ENCODE assay signal across 8 cellular contexts in genomic region chr20:62236997-62237771, GRCh38. TPM values are rescaled to one million over a fixed set of nuclear protein-coding genes. Genes with fewer than 3 reads are reported as not detected.
DNase-seq lines count a peak whose midpoint lies in the region; ATAC-seq and TF ChIP-seq lines count a peak whose summit lies in the region.
"Had no signal": no experiment of that assay in that cellular context is flagged by ENCODE, and none has a peak within 500 bp of the region (broad histone marks: within the 10 kb centered on the region; RNA-seq: fewer than 3 reads in every experiment).

No MANE protein-coding gene starts in this region.

- no peaks in the 10 kb centered on the region for H3K27me3 ChIP-seq in DND-41 (ENCODE audit: insufficient read depth, low read length, poor library complexity)
- no peaks in the 10 kb centered on the region for H3K27me3 ChIP-seq in PC-3 (ENCODE audit: low read length)
- H3K27me3 ChIP-seq in esophagus muscularis mucosa: peaks cover 0 to 36% (median 3%) of the 10 kb centered on the region in 4 donors
- peaks cover 0 to 17% of the 10 kb centered on the region in 2 donors for H3K27me3 ChIP-seq in tibial nerve
- H3K27me3 ChIP-seq: MG63 had no signal

- peaks cover 8% of the 10 kb centered on the region for H3K36me3 Mint-ChIP-seq in progenitor cell of endocrine pancreas (ENCODE audit: insufficient read depth)

- H3K27ac ChIP-seq in DND-41 (ENCODE audit: low read length) (no peak overlapping the region), PC-3 (ENCODE audit: low read length) (no peak overlapping the region), esophagus muscularis mucosa (replicated peaks in 1 of 4) (no peak overlapping the region), tibial nerve (peak overlapping the region in 1 of 4 donors; percentile 91)

- H3K4me1 ChIP-seq in DND-41 (ENCODE audit: insufficient read depth, low read length): peaks cover 31% of the 10 kb centered on the region
- peaks cover 35% of the 10 kb centered on the region for H3K4me1 ChIP-seq in PC-3 (ENCODE audit: insufficient read depth, low read length)
- H3K4me1 ChIP-seq in esophagus muscularis mucosa: peaks cover 28 to 33% (median 31%) of the 10 kb centered on the region in 4 donors
- peaks cover 0 to 30% (median 12%) of the 10 kb centered on the region in 4 donors for H3K4me1 ChIP-seq in tibial nerve

- no peaks in the 10 kb centered on the region for H3K9me2 ChIP-seq in PC-3 (replicated peaks; ENCODE audit: low read length)

- POLR2A ChIA-PET in PC-3 (lab: Charles Lee; ENCODE audit: unreplicated experiment): no interaction called here

- intact Hi-C loops in PC-3 (cut with micrococcal nuclease) (no loop called here), esophagus muscularis mucosa (cut with DNase I) (no loop called here)

- peaks cover 13% of the 10 kb centered on the region for H3K4me1 Mint-ChIP-seq in progenitor cell of endocrine pancreas (ENCODE audit: low read depth)

- H3K9me3 Mint-ChIP-seq in progenitor cell of endocrine pancreas (ENCODE audit: low read depth): no peaks in the 10 kb centered on the region

- BruUV-seq in PC-3 (replicated peaks; lab: Mats Ljungman, UMichigan): no TSS peak

- no peak for TF ChIP-seq EP300 in esophagus muscularis mucosa (IDR thresholded peaks at IDR 0.05)
- no peak for TF ChIP-seq EP300 in tibial nerve (IDR thresholded peaks at IDR 0.05)

- H3K9ac ChIP-seq in DND-41 (ENCODE audit: low read depth, low read length): peak overlapping the region; percentile 38
- no peak overlapping the region for H3K9ac ChIP-seq in PC-3 (ENCODE audit: low read length)

- H3K79me2 ChIP-seq in DND-41 (ENCODE audit: insufficient read depth, low read length) (peaks cover 35% of the 10 kb centered on the region), PC-3 (ENCODE audit: low read length) (peaks cover 36% of the 10 kb centered on the region)

- no peaks in the 10 kb centered on the region for H3K9me3 ChIP-seq in DND-41 (ENCODE audit: insufficient read depth, low read length, severe bottlenecking)
- H3K9me3 ChIP-seq in PC-3 (ENCODE audit: low read length): no peaks in the 10 kb centered on the region
- H3K9me3 ChIP-seq in esophagus muscularis mucosa: no peaks in the 10 kb centered on the region
- H3K9me3 ChIP-seq in tibial nerve: no peaks in the 10 kb centered on the region
- H3K9me3 ChIP-seq: MG63 had no signal

- H2AFZ ChIP-seq in DND-41 (ENCODE audit: low read depth, low read length) (peak overlapping the region; percentile 82; the same call in 1 of the 2 replicates), PC-3 (ENCODE audit: low read length) (no peak overlapping the region)

- peak overlapping the region; percentile 67 for H3K4me3 Mint-ChIP-seq in progenitor cell of endocrine pancreas (ENCODE audit: low read depth)

- H3K36me3 ChIP-seq in DND-41 (ENCODE audit: insufficient read depth, low read length) (0 out of 2 replicates have a peak, but pooled peaks cover 14% of the 10 kb centered on the region), PC-3 (ENCODE audit: low read depth, low read length) (0 out of 2 replicates have a peak, but pooled peaks cover 2% of the 10 kb centered on the region), esophagus muscularis mucosa (peaks cover 0 to 8% (median 3%) of the 10 kb centered on the region in 4 donors), tibial nerve (peaks cover 0 to 9% (median 0%) of the 10 kb centered on the region in 3 donors)

- ATAC-seq in DND-41 (ENCODE audit: insufficient read depth, low read depth): no peak
- ATAC-seq in PC-3: no peak
- no peak for ATAC-seq in HG02981 (IDR thresholded peaks at IDR 0.05; ENCODE audit: unreplicated experiment)

- no peaks in the 10 kb centered on the region for H3F3A ChIP-seq in PC-3 (ENCODE audit: low read length, unreplicated experiment)

- H3K4me2 ChIP-seq in DND-41 (ENCODE audit: insufficient read depth, low read length): peak overlapping the region; percentile 90
- peak overlapping the region; percentile 76; the same call in 1 of the 2 replicates for H3K4me2 ChIP-seq in PC-3 (ENCODE audit: low read length)

- 62% methylated on average over 16 of the region's 16 CpGs for WGBS in esophagus muscularis mucosa
- 58 to 63% methylated on average over 13 to 16 of the region's 16 CpGs for WGBS in tibial nerve, 2 donors

- H3K27ac Mint-ChIP-seq in progenitor cell of endocrine pancreas: peak overlapping the region; percentile 93

- peak overlapping the region in 1 of 2 experiments; percentile 67; a peak in 2 of 4 replicates for H3K4me3 ChIP-seq in DND-41 (ENCODE audit: low read depth in 1 of 2, low read length in 2 of 2)
- no peak overlapping the region for H3K4me3 ChIP-seq in PC-3 (ENCODE audit: low read length)
- H3K4me3 ChIP-seq in esophagus muscularis mucosa: peak overlapping the region; percentile 78 to 90 (median 90)
- H3K4me3 ChIP-seq in tibial nerve: peak overlapping the region in 1 of 4 donors; percentile 97

- H4K20me1 ChIP-seq in DND-41 (ENCODE audit: insufficient read depth, low read length): peaks cover 27% of the 10 kb centered on the region
- H4K20me1 ChIP-seq in PC-3 (ENCODE audit: low read length): peaks cover 21% of the 10 kb centered on the region; the same call in 1 of the 2 replicates

- CTCF ChIA-PET in PC-3 (lab: Charles Lee): no interaction called here

- H3K27me3 Mint-ChIP-seq in progenitor cell of endocrine pancreas: peaks cover 3% of the 10 kb centered on the region

- TF ChIP-seq POLR2A in esophagus muscularis mucosa (IDR thresholded peaks at IDR 0.05; ENCODE audit: low read depth) (no peak), tibial nerve (IDR thresholded peaks at IDR 0.05) (no peak)

- DNase-seq in DND-41 (no peak), PC-3 (no peak), esophagus muscularis mucosa (ENCODE audit: extremely low spot score) (no peak), progenitor cell of endocrine pancreas (ENCODE audit: low spot score, unreplicated experiment) (no peak), foreskin melanocyte (no peak), tibial nerve (ENCODE audit: low spot score in 2 of 2) (no peak)

- TF ChIP-seq CTCF in DND-41 (IDR thresholded peaks at IDR 0.05; ENCODE audit: borderline replicate concordance, extremely low read depth, low read length, poor library complexity, severe bottlenecking) (no peak), PC-3 (conservative IDR thresholded peaks at IDR 0.05; ENCODE audit: low read depth, low read length) (no peak), esophagus muscularis mucosa (IDR thresholded peaks at IDR 0.05) (no peak), progenitor cell of endocrine pancreas (IDR thresholded peaks at IDR 0.05; ENCODE audit: unreplicated experiment) (no peak), tibial nerve (IDR thresholded peaks at IDR 0.05) (no peak)

RNA-seq across cellular contexts. Expression of gene OSBPL2, which starts 1.1 kb away (rescaled TPM):
- 32.5 and 39.7 TPM in 2 replicates for total RNA-seq in PC-3 (2014; rRNA removed)
- 10 to 100 TPM; 34.5 to 52.7 (median 44.2) TPM for total RNA-seq in esophagus muscularis mucosa
- total RNA-seq in progenitor cell of endocrine pancreas: 56.7 and 57.4 TPM in 2 replicates
- total RNA-seq in tibial nerve: 10 to 100 TPM; 23.1 to 31.6 (median 27.1) TPM

RNA-seq across cellular contexts. Expression of gene HRH3, which starts 17.1 kb away (rescaled TPM):
- not detected in 2 replicates for total RNA-seq in PC-3 (2014; rRNA removed)
- total RNA-seq in esophagus muscularis mucosa: not detected
- total RNA-seq in progenitor cell of endocrine pancreas: 0.10 TPM in 1 of 2 replicates, not detected in the other
- not detected for total RNA-seq in tibial nerve

RNA-seq across cellular contexts. Expression of gene MTG2, which starts 54.4 kb away (rescaled TPM):
- 33.9 and 40.5 TPM in 2 replicates for total RNA-seq in PC-3 (2014; rRNA removed)
- 10 to 100 TPM; 21.6 to 26.5 (median 26.0) TPM for total RNA-seq in esophagus muscularis mucosa
- 30.4 and 31.6 TPM in 2 replicates for total RNA-seq in progenitor cell of endocrine pancreas
- 10 to 100 TPM; 24.7 to 46.9 (median 41.6) TPM for total RNA-seq in tibial nerve
